Comparison of ENCODE assay signal across 14 cellular contexts in the genomic region with DNA sequence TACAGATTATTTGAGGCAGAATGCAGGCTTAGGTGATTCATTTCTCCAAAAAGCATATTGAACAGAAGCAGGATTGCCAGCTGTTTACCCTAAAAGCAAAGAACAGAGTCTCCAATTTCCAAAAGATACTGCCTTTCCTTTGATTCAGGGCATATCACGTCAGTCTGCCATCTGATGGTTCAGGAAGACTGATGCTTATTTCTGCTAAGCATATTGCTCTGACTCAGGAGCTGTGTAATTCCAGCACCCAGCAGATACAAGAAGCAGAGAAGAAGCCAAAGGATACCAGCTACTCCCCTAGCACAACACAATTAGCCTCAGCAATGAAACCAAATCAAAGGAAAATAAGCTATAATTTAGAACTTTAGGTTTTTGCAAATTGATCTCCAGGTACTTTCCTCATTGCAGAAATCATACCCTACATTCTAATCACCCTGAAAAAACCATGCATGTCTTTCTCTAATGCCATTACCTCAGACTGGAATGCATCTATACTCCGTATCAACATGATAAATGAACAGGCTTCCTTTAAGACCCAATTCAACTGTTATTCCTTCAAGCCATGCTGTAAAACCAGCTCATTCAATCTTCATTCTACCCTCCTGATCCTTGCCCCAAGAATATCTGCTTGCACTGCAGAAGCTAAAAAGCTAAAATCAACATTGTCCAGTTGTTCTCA. TPM values are rescaled to one million over a fixed set of nuclear protein-coding genes. Genes with fewer than 3 reads are reported as not detected.
A peak's percentile ranks its signal among the peaks of the same experiment; 100 is the strongest.
DNase-seq lines count a peak whose midpoint lies in the region; TF ChIP-seq lines count a peak whose summit lies in the region.
"Had no signal": no experiment of that assay in that cellular context is flagged by ENCODE, and none has a peak within 500 bp of the region (broad histone marks: within the 10 kb centered on the region; RNA-seq: fewer than 3 reads in every experiment).

No MANE protein-coding gene starts in this region.

- H3K4me3 Mint-ChIP-seq in activated CD4-positive, alpha-beta T cell treated with anti-CD3 and anti-CD28 coated beads, Interleukin-2, amount 10 ng/mL, durations not matched to agents 24 days and 14 days = peak overlapping the region; percentile 14

- DNase-seq in activated CD4-positive, alpha-beta T cell treated with anti-CD3 and anti-CD28 coated beads, Interleukin-2, amount 10 ng/mL, durations not matched to agents 24 days and 14 days = no peak
- no peak for DNase-seq in activated CD4-positive, alpha-beta T cell treated with anti-CD3 and anti-CD28 coated beads, Interleukin-2, amount 50 U/mL, for 1 hour
- DNase-seq in RKO (ENCODE audit: low spot score) (peak; percentile 51), fibroblast of lung (ENCODE audit: low read depth in 2 of 2) (peak; percentile 22 to 66), skeletal muscle cell (ENCODE audit: low read depth) (peak; percentile 14), left ventricle myocardium inferior (no peak)
- no peak for DNase-seq in effector CD4-positive, alpha-beta T cell
- no peak for DNase-seq in activated CD4-positive, alpha-beta T cell treated with anti-CD3 and anti-CD28 coated beads for 1 hour
- DNase-seq: Kasumi-1, midbrain, OCI-M1, spleen, WERI-Rb-1 had no signal

- H3K4me3 ChIP-seq in fibroblast of lung (replicated peaks in 1 of 4; ENCODE audit: control extremely low read depth in 1 of 4, insufficient read depth in 1 of 4, low read depth in 3 of 4, low read length in 4 of 4) (no peak overlapping the region), skeletal muscle cell (ENCODE audit: low read depth, low read length) (no peak overlapping the region), left ventricle myocardium inferior (no peak overlapping the region)
- H3K4me3 ChIP-seq: gastroesophageal sphincter, spleen had no signal

- peak overlapping the region; percentile 7 for H3K27ac Mint-ChIP-seq in activated CD4-positive, alpha-beta T cell treated with anti-CD3 and anti-CD28 coated beads, Interleukin-2, amount 10 ng/mL, durations not matched to agents 24 days and 14 days

- H3K27ac ChIP-seq in fibroblast of lung (ENCODE audit: insufficient read depth, low read length) = no peak overlapping the region
- H3K27ac ChIP-seq in left ventricle myocardium inferior (replicated peaks) = no peak overlapping the region
- H3K27ac ChIP-seq: gastroesophageal sphincter, WERI-Rb-1 had no signal

- H3K4me1 ChIP-seq in fibroblast of lung (ENCODE audit: control insufficient read depth, extremely low read depth, insufficient read depth, low read length) = peaks cover 3% of the 10 kb centered on the region
- peaks cover 53% of the 10 kb centered on the region for H3K4me1 ChIP-seq in left ventricle myocardium inferior

- H3K4me2 ChIP-seq in fibroblast of lung (ENCODE audit: extremely low read depth, insufficient read depth, low read length) = no peak overlapping the region

- peaks cover 18% of the 10 kb centered on the region for H3K36me3 Mint-ChIP-seq in activated CD4-positive, alpha-beta T cell treated with anti-CD3 and anti-CD28 coated beads, Interleukin-2, amount 10 ng/mL, durations not matched to agents 24 days and 14 days (ENCODE audit: low read depth)

- H3K9me3 ChIP-seq in fibroblast of lung (ENCODE audit: control insufficient read depth, insufficient read depth, low read depth, low read length) = no peaks in the 10 kb centered on the region
- H3K9me3 ChIP-seq in left ventricle myocardium inferior (replicated peaks) = no peaks in the 10 kb centered on the region
- H3K9me3 ChIP-seq: gastroesophageal sphincter, spleen had no signal

- H4K20me1 ChIP-seq in fibroblast of lung (ENCODE audit: control insufficient read depth, extremely low read depth, insufficient read depth, low read length) = no peaks in the 10 kb centered on the region

- peaks cover 38% of the 10 kb centered on the region for H3K79me2 ChIP-seq in fibroblast of lung (ENCODE audit: control insufficient read depth, insufficient read depth, low read length)

- no peaks in the 10 kb centered on the region for H3K27me3 ChIP-seq in fibroblast of lung (ENCODE audit: control insufficient read depth, insufficient read depth, low read length)
- H3K27me3 ChIP-seq in left ventricle myocardium inferior (ENCODE audit: low read depth) = no peaks in the 10 kb centered on the region
- H3K27me3 ChIP-seq: gastroesophageal sphincter, spleen had no signal

- no peaks in the 10 kb centered on the region for H3K27me3 Mint-ChIP-seq in activated CD4-positive, alpha-beta T cell treated with anti-CD3 and anti-CD28 coated beads, Interleukin-2, amount 10 ng/mL, durations not matched to agents 24 days and 14 days

- H3K36me3 ChIP-seq in fibroblast of lung (ENCODE audit: control insufficient read depth, insufficient read depth, low read length) (no peaks in the 10 kb centered on the region), left ventricle myocardium inferior (peaks cover 4% of the 10 kb centered on the region)
- H3K36me3 ChIP-seq: gastroesophageal sphincter, WERI-Rb-1 had no signal

- no peak overlapping the region for H2AFZ ChIP-seq in fibroblast of lung (ENCODE audit: low read length)

- H3K9me3 Mint-ChIP-seq in activated CD4-positive, alpha-beta T cell treated with anti-CD3 and anti-CD28 coated beads, Interleukin-2, amount 10 ng/mL, durations not matched to agents 24 days and 14 days = no peaks in the 10 kb centered on the region

- H3K4me1 Mint-ChIP-seq in activated CD4-positive, alpha-beta T cell treated with anti-CD3 and anti-CD28 coated beads, Interleukin-2, amount 10 ng/mL, durations not matched to agents 24 days and 14 days = peaks cover 43% of the 10 kb centered on the region

- intact Hi-C loops in activated CD4-positive, alpha-beta T cell treated with anti-CD3 and anti-CD28 coated beads, Interleukin-2, amount 10 ng/mL, durations not matched to agents 24 days and 14 days (cut with micrococcal nuclease) = loop anchor here (10.0 kb wide), 1 partner anchor 49 kb away; no protein-coding TSS in a partner anchor
- intact Hi-C loops in left ventricle myocardium inferior (cut with micrococcal nuclease) = no loop called here

- TF ChIP-seq CTCF in fibroblast of lung (conservative IDR thresholded peaks at IDR 0.05 in 1 of 2, IDR thresholded peaks at IDR 0.05 in 1 of 2; ENCODE audit: low read depth in 1 of 2, low read length in 2 of 2) (no peak), left ventricle myocardium inferior (IDR thresholded peaks at IDR 0.05; ENCODE audit: borderline replicate concordance) (no peak)

- H3K9ac ChIP-seq in fibroblast of lung (ENCODE audit: insufficient read depth, low read length) = no peak overlapping the region

RNA-seq across cellular contexts. Expression of gene ABI1, which starts 55.1 kb away (rescaled TPM):
- total RNA-seq in activated CD4-positive, alpha-beta T cell treated with anti-CD3 and anti-CD28 coated beads, Interleukin-2, amount 10 ng/mL, durations not matched to agents 24 days and 14 days = 54.5 and 55.7 TPM in 2 replicates
- total RNA-seq in fibroblast of lung (20.5 and 29.4 TPM in 2 replicates), left ventricle myocardium inferior (29.2 TPM)
- 69.7 and 74.3 TPM in 2 replicates for polyA plus RNA-seq in fibroblast of lung
- 37.0 and 39.9 TPM in 2 replicates for polyA plus RNA-seq in fibroblast of lung (2012)
- polyA minus RNA-seq in fibroblast of lung (ENCODE audit: low replicate concordance) = 18.0 and 21.0 TPM in 2 replicates

Comparison
In these comparisons a context has a peak if more than half of its experiments do, and no peak if none do; other contexts are left out.
1. DNase-seq: peak in RKO (single experiment), fibroblast of lung (2 of 2) and skeletal muscle cell (single experiment); none in activated CD4-positive, alpha-beta T cell treated with anti-CD3 and anti-CD28 coated beads, Interleukin-2, amount 10 ng/mL, durations not matched to agents 24 days and 14 days (single experiment), activated CD4-positive, alpha-beta T cell treated with anti-CD3 and anti-CD28 coated beads, Interleukin-2, amount 50 U/mL, for 1 hour (single experiment), left ventricle myocardium inferior (single experiment), effector CD4-positive, alpha-beta T cell (single experiment) and activated CD4-positive, alpha-beta T cell treated with anti-CD3 and anti-CD28 coated beads for 1 hour (single experiment).